In genomic region chr7:74554178-74554577, GRCh38 we compare ENCODE assay signal across 14 cellular contexts.
"Had no signal": no experiment of that assay in that cellular context is flagged by ENCODE, and none has a peak within 500 bp of the region (broad histone marks: within the 10 kb centered on the region; RNA-seq: fewer than 3 reads in every experiment).

No MANE protein-coding gene starts in this region.

- H3K9me3 ChIP-seq: thyroid gland, uterus had no signal

- H3K36me3 ChIP-seq: uterus had no signal

- DNase-seq: activated CD4-positive, alpha-beta T cell treated with anti-CD3 and anti-CD28 coated beads for 1 hour; activated CD4-positive, alpha-beta T cell treated with anti-CD3 and anti-CD28 coated beads, Interleukin-2, amount 50 U/mL, for 48 hours; activated gamma-delta T cell; activated naive CD8-positive, alpha-beta T cell treated with anti-CD3 and anti-CD28 coated beads for 36 hours; activated T-cell treated with anti-CD3 and anti-CD28 coated beads, Interleukin-2, amount 50 U/mL, for 48 hours; effector CD8-positive, alpha-beta T cell; hippocampal formation; nephron progenitor cell; small intestine; T-helper 9 cell; thyroid gland; uterus had no signal

- H3K4me3 ChIP-seq: cardiac muscle cell, coronary artery, thyroid gland, uterus had no signal

- H3K27ac ChIP-seq: coronary artery, uterus had no signal

- H3K4me1 ChIP-seq: thyroid gland, uterus had no signal

- H3K27me3 ChIP-seq: cardiac muscle cell, thyroid gland, uterus had no signal
